In genomic region chr5:1877434-1878049, GRCh38 we compare ENCODE assay signal across 38 cellular contexts. TPM values are rescaled to one million over a fixed set of nuclear protein-coding genes. Genes with fewer than 3 reads are reported as not detected.
A peak's percentile ranks its signal among the peaks of the same experiment; 100 is the strongest.
DNase-seq lines count a peak whose midpoint lies in the region; ATAC-seq, FAIRE-seq and TF ChIP-seq lines count a peak whose summit lies in the region.
"Had no signal": no experiment of that assay in that cellular context is flagged by ENCODE, and none has a peak within 500 bp of the region (broad histone marks: within the 10 kb centered on the region; RNA-seq: fewer than 3 reads in every experiment).

No MANE protein-coding gene starts in this region.

- FAIRE-seq in endothelial cell of umbilical vein (lab: Jason Lieb, UNC) = no peak
- FAIRE-seq: GM12878, keratinocyte had no signal

- no peak overlapping the region for H2BK12ac ChIP-seq in H9 (ENCODE audit: insufficient read length, low read depth, low read length)

- H3K4me3 ChIP-seq in endothelial cell of umbilical vein (replicated peaks in 1 of 3; ENCODE audit: insufficient read depth in 1 of 3, low read depth in 1 of 3, low read length in 3 of 3) (no peak overlapping the region), neural progenitor cell (no peak overlapping the region)
- H3K4me3 ChIP-seq: GM12878, left ventricle myocardium inferior, tibial nerve had no signal

- peak; percentile 24 to 33 for DNase-seq in activated T-cell treated with anti-CD3 and anti-CD28 coated beads, Interleukin-2, amount 50 U/mL, for 48 hours
- DNase-seq in activated T-cell treated with anti-CD3 and anti-CD28 coated beads, Interleukin-2, amount 50 U/mL, for 1 hour = no peak
- DNase-seq in H9 = peak; percentile 57
- DNase-seq in endothelial cell of umbilical vein (ENCODE audit: low read depth, low spot score) = no peak
- peak; percentile 65 for DNase-seq in neural progenitor cell (ENCODE audit: low spot score)
- no peak for DNase-seq in cerebellum (ENCODE audit: low spot score)
- no peak for DNase-seq in HEK293T (ENCODE audit: extremely low spot score)
- DNase-seq: activated CD4-positive, alpha-beta T cell treated with anti-CD3 and anti-CD28 coated beads, Interleukin-2, amount 50 U/mL, for 48 hours; activated effector memory CD4-positive, alpha-beta T cell treated with Interleukin-2 at 50 U/mL for 16 hours; activated T-cell treated with anti-CD3 and anti-CD28 coated beads for 4 hours; anterior cingulate cortex; caudate nucleus; CD8-positive, alpha-beta T cell; cortex of kidney; effector memory CD4-positive, alpha-beta T cell; EL; erythroblast; left ventricle myocardium inferior; midbrain; naive B cell; NCI-H1092; NCI-H1694; NCI-H446 treated with DMSO at 0.1 percent for 48 hours; NCI-H82; stimulated activated CD4-positive, alpha-beta T cell treated with anti-CD3 and anti-CD28 coated beads, Interleukin-15, amount 100 ng/mL, for 24 hours; stimulated activated CD4-positive, alpha-beta T cell treated with anti-CD3 and anti-CD28 coated beads, Interleukin-4, amount 100 ng/mL, for 4 hours; T1000 had no signal

- H3K27me3 Mint-ChIP-seq in H9 (ENCODE audit: low read depth) = peaks cover 58% of the 10 kb centered on the region
- peaks cover 68% of the 10 kb centered on the region for H3K27me3 Mint-ChIP-seq in neural progenitor cell (ENCODE audit: insufficient read depth, low read depth)

- H3K9me3 ChIP-seq in H9 (ENCODE audit: control insufficient read depth, low read depth, low read length) (no peaks in the 10 kb centered on the region), endothelial cell of umbilical vein (replicated peaks; ENCODE audit: control insufficient read depth, insufficient read depth, low read length) (no peaks in the 10 kb centered on the region), neural progenitor cell (ENCODE audit: low read depth) (no peaks in the 10 kb centered on the region)
- H3K9me3 ChIP-seq: left ventricle myocardium inferior, tibial nerve had no signal

- H4K20me1 ChIP-seq in H9 (ENCODE audit: control insufficient read depth, insufficient read depth, insufficient read length) = no peaks in the 10 kb centered on the region
- no peaks in the 10 kb centered on the region for H4K20me1 ChIP-seq in endothelial cell of umbilical vein (replicated peaks; ENCODE audit: control insufficient read depth, extremely low read depth, insufficient read depth, low read length)
- H4K20me1 ChIP-seq in neural progenitor cell (ENCODE audit: low read depth) = peaks cover 96% of the 10 kb centered on the region

- H3K18ac ChIP-seq in H9 (ENCODE audit: insufficient read length, low read depth, low read length) = no peak overlapping the region

- H2BK5ac ChIP-seq in H9 (ENCODE audit: insufficient read length, low read length) = no peak overlapping the region

- H3K36me3 Mint-ChIP-seq in H9 (ENCODE audit: insufficient read depth in 1 of 3, low read depth in 3 of 3) (peaks cover 0 to 12% (median 0%) of the 10 kb centered on the region in 3 experiments; a peak in 4 of 7 replicates), neural progenitor cell (no peaks in the 10 kb centered on the region)
- H3K36me3 Mint-ChIP-seq: activated naive CD8-positive, alpha-beta T cell treated with anti-CD3 and anti-CD28 coated beads for 36 hours; CD8-positive, alpha-beta T cell had no signal

- H3K4me3 Mint-ChIP-seq in H9 (peak overlapping the region in 1 of 2 experiments; percentile 67; a peak in 4 of 5 replicates), neural progenitor cell (peak overlapping the region; percentile 63)
- H3K4me3 Mint-ChIP-seq: activated naive CD8-positive, alpha-beta T cell treated with anti-CD3 and anti-CD28 coated beads for 36 hours; CD8-positive, alpha-beta T cell had no signal

- no peaks in the 10 kb centered on the region for H3K9me1 ChIP-seq in endothelial cell of umbilical vein (replicated peaks; ENCODE audit: control insufficient read depth, extremely low read depth, insufficient read depth, low read length)

- CTCF ChIA-PET in endothelial cell of umbilical vein (lab: Charles Lee) (interaction anchor here (1.1 kb wide), 1 partner anchor 114 kb away, joined by 3 read pairs; no protein-coding TSS in a partner anchor), HEK293T (lab: Yijun Ruan, JAX) (no interaction called here)

- no peaks in the 10 kb centered on the region for H3K79me1 ChIP-seq in H9 (ENCODE audit: insufficient read depth, low read depth, low read length, poor library complexity, severe bottlenecking)

- dilution Hi-C loops in endothelial cell of umbilical vein (cut with MboI; ENCODE audit: extremely low pct_ligation_motif_present, low sequenced_read_pairs) = no loop called here

- no peak overlapping the region for H4K5ac ChIP-seq in H9 (ENCODE audit: insufficient read length, low read depth, low read length)

- no peaks in the 10 kb centered on the region for H3K79me2 ChIP-seq in H9 (ENCODE audit: insufficient read depth, low read length)
- H3K79me2 ChIP-seq in endothelial cell of umbilical vein (ENCODE audit: control insufficient read depth, insufficient read depth, low read length) = no peaks in the 10 kb centered on the region
- no peaks in the 10 kb centered on the region for H3K79me2 ChIP-seq in neural progenitor cell (ENCODE audit: low read depth)

- H3K23ac ChIP-seq in H9 (ENCODE audit: insufficient read length, low read depth, low read length) = no peak overlapping the region

- H3K4ac ChIP-seq in H9 (ENCODE audit: low read depth, low read length) = no peak overlapping the region

- peaks cover 18% of the 10 kb centered on the region for H3K23me2 ChIP-seq in H9 (ENCODE audit: insufficient read length, low read depth, low read length, poor library complexity, severe bottlenecking)

- H2BK15ac ChIP-seq in H9 (ENCODE audit: low read depth, low read length) = no peak overlapping the region

- H3K9ac ChIP-seq in H9 (ENCODE audit: extremely low read depth, insufficient read length, low read length) (no peak overlapping the region), endothelial cell of umbilical vein (replicated peaks; ENCODE audit: extremely low read depth, insufficient read depth, low read length) (no peak overlapping the region), neural progenitor cell (no peak overlapping the region)

- no peak overlapping the region for H2AK5ac ChIP-seq in H9 (ENCODE audit: insufficient read length, low read length)

- H3K9me3 Mint-ChIP-seq in H9 (peaks cover 4% of the 10 kb centered on the region in 2 experiments), neural progenitor cell (peaks cover 13% of the 10 kb centered on the region)
- H3K9me3 Mint-ChIP-seq: activated naive CD8-positive, alpha-beta T cell treated with anti-CD3 and anti-CD28 coated beads for 36 hours; CD8-positive, alpha-beta T cell had no signal

- POLR2A ChIA-PET in endothelial cell of umbilical vein (lab: Charles Lee) (no interaction called here), HEK293T (lab: Yijun Ruan, JAX) (no interaction called here)

- ATAC-seq in activated CD4-positive, CD25-positive, alpha-beta regulatory T cell treated with anti-CD3 and anti-CD28 coated beads, Interleukin-2, amount 50 U/mL, for 24 hours = no peak
- ATAC-seq: CD8-positive, alpha-beta T cell; GM12878; HCT116 had no signal

- no CpG with 5 or more reads among the region's 40 CpGs for WGBS in H9 (ENCODE audit: extremely low coverage, insufficient read length, low lambda C conversion rate)

- intact Hi-C loops in endothelial cell of umbilical vein (cut with micrococcal nuclease) = no loop called here

- H3K4me2 ChIP-seq in H9 (ENCODE audit: insufficient read depth, insufficient read length, low read length) = no peak overlapping the region
- H3K4me2 ChIP-seq in endothelial cell of umbilical vein (ENCODE audit: insufficient read depth, low read length) = no peak overlapping the region
- no peak overlapping the region for H3K4me2 ChIP-seq in neural progenitor cell

- peaks cover 69% of the 10 kb centered on the region for H3K27me3 ChIP-seq in H9 (ENCODE audit: insufficient read depth, low read length)
- H3K27me3 ChIP-seq in endothelial cell of umbilical vein (ENCODE audit: control insufficient read depth in 2 of 2, insufficient read depth in 2 of 2, low read length in 2 of 2) = peaks cover 71 to 90% of the 10 kb centered on the region in 2 experiments
- peaks cover 100% of the 10 kb centered on the region for H3K27me3 ChIP-seq in neural progenitor cell

- H3T11ph ChIP-seq in H9 (ENCODE audit: low read length) = no peak overlapping the region

- no peak overlapping the region for H4K91ac ChIP-seq in H9 (ENCODE audit: insufficient read length, low read depth, low read length)

- H3K4me1 Mint-ChIP-seq in H9 (peaks cover 18 to 41% of the 10 kb centered on the region in 2 experiments), neural progenitor cell (peaks cover 27% of the 10 kb centered on the region)

- TF ChIP-seq POLR2A in endothelial cell of umbilical vein (IDR thresholded peaks at IDR 0.05; ENCODE audit: low read depth, low read length) = no peak

- no peaks in the 10 kb centered on the region for H3K36me3 ChIP-seq in endothelial cell of umbilical vein (ENCODE audit: control insufficient read depth in 2 of 2, extremely low read depth in 1 of 2, insufficient read depth in 2 of 2, low read length in 2 of 2)
- H3K36me3 ChIP-seq in neural progenitor cell = no peaks in the 10 kb centered on the region
- H3K36me3 ChIP-seq: tibial nerve had no signal

- no peak overlapping the region for H2BK20ac ChIP-seq in H9 (ENCODE audit: low read depth, low read length, poor library complexity, severe bottlenecking)

- no peak overlapping the region for H4K8ac ChIP-seq in H9 (replicated peaks; ENCODE audit: insufficient read length, low read depth, low read length)

- TF ChIP-seq CTCF in H9 (conservative IDR thresholded peaks at IDR 0.05) = no peak
- no peak for TF ChIP-seq CTCF in endothelial cell of umbilical vein (IDR thresholded peaks at IDR 0.05; ENCODE audit: extremely low read depth in 1 of 2, insufficient read depth in 1 of 2, low read depth in 1 of 2, low read length in 2 of 2)
- no peak for TF ChIP-seq CTCF in neural progenitor cell (IDR thresholded peaks at IDR 0.05)

- H3F3A ChIP-seq in neural progenitor cell (ENCODE audit: low read depth) = peaks cover 14% of the 10 kb centered on the region

- H3K27ac Mint-ChIP-seq in H9 (no peak overlapping the region), neural progenitor cell (no peak overlapping the region)
- H3K27ac Mint-ChIP-seq: activated naive CD8-positive, alpha-beta T cell treated with anti-CD3 and anti-CD28 coated beads for 36 hours; CD8-positive, alpha-beta T cell had no signal

- H3K27ac ChIP-seq in H9 (ENCODE audit: insufficient read length, low read depth, low read length) (no peak overlapping the region), endothelial cell of umbilical vein (ENCODE audit: insufficient read depth, low read depth, low read length) (no peak overlapping the region), neural progenitor cell (no peak overlapping the region)
- H3K27ac ChIP-seq: left ventricle myocardium inferior, tibial nerve, VCaP had no signal

- H2AFZ ChIP-seq in H9 (ENCODE audit: low read length) (no peak overlapping the region), endothelial cell of umbilical vein (ENCODE audit: low read depth, low read length) (no peak overlapping the region), neural progenitor cell (replicated peaks) (no peak overlapping the region)

- no peak overlapping the region for H3K14ac ChIP-seq in H9 (ENCODE audit: insufficient read depth, low read length)

- H3K56ac ChIP-seq in H9 (ENCODE audit: insufficient read length, low read depth, low read length) = no peak overlapping the region

- H2BK120ac ChIP-seq in H9 (ENCODE audit: low read depth, low read length, poor library complexity, severe bottlenecking) = no peak overlapping the region

- BruUV-seq in endothelial cell of umbilical vein (replicated peaks; lab: Mats Ljungman, UMichigan) = no TSS peak

- H3K4me1 ChIP-seq in H9 (ENCODE audit: insufficient read depth, low read length) (no peaks in the 10 kb centered on the region), endothelial cell of umbilical vein (ENCODE audit: control insufficient read depth, extremely low read depth, insufficient read depth, low read length) (no peaks in the 10 kb centered on the region), neural progenitor cell (peaks cover 35% of the 10 kb centered on the region)

RNA-seq across cellular contexts. Expression of gene IRX4, which starts 5.2 kb away (rescaled TPM):
- 3.2 and 3.4 TPM in 2 replicates for total RNA-seq in H9 (2021)
- not detected in 2 replicates for total RNA-seq in endothelial cell of umbilical vein
- not detected in 2 replicates for polyA plus RNA-seq in endothelial cell of umbilical vein
- polyA plus RNA-seq in endothelial cell of umbilical vein (2011; cell fraction: cytosol; rRNA removed) = not detected in 2 replicates
- not detected in 2 replicates for polyA plus RNA-seq in endothelial cell of umbilical vein (2011; cell fraction: nucleus; rRNA removed)
- not detected in 2 replicates for polyA plus RNA-seq in endothelial cell of umbilical vein (2012)
- not detected in 2 replicates for polyA minus RNA-seq in endothelial cell of umbilical vein
- polyA minus RNA-seq in endothelial cell of umbilical vein (2011; cell fraction: cytosol; rRNA and poly(A)+ RNA removed) = not detected
- not detected in 2 replicates for polyA minus RNA-seq in endothelial cell of umbilical vein (2011; cell fraction: nucleus; rRNA and poly(A)+ RNA removed)
- total RNA-seq in neural progenitor cell (ENCODE audit: low replicate concordance) = not detected in 2 replicates
- total RNA-seq in cerebellum = 0.27 TPM
- total RNA-seq: activated naive CD8-positive, alpha-beta T cell treated with anti-CD3 and anti-CD28 coated beads for 36 hours; CD8-positive, alpha-beta T cell; glomerular endothelial cell; GM12878; osteoblast; pulmonary artery endothelial cell; RPMI7951; tibial nerve had no signal
- polyA plus RNA-seq: GM12878 had no signal

Comparison
In these comparisons a context has a peak if more than half of its experiments do, and no peak if none do; other contexts are left out.
1. DNase-seq: peak in activated T-cell treated with anti-CD3 and anti-CD28 coated beads, Interleukin-2, amount 50 U/mL, for 48 hours (2 of 2), H9 (single experiment) and neural progenitor cell (single experiment); none in activated T-cell treated with anti-CD3 and anti-CD28 coated beads, Interleukin-2, amount 50 U/mL, for 1 hour (single experiment), endothelial cell of umbilical vein (single experiment), cerebellum (single experiment) and HEK293T (single experiment).